8 cellular contexts compared by ENCODE assay signal in genomic region chr3:156825795-156826143, GRCh38. TPM values are rescaled to one million over a fixed set of nuclear protein-coding genes. Genes with fewer than 3 reads are reported as not detected.
DNase-seq lines count a peak whose midpoint lies in the region; ATAC-seq and TF ChIP-seq lines count a peak whose summit lies in the region.

No MANE protein-coding gene starts in this region.

- H3K27me3 Mint-ChIP-seq in activated B cell treated with CpG ODN at 0.5 μM for 24 hours, result no peaks in the 10 kb centered on the region
- no peaks in the 10 kb centered on the region for H3K27me3 Mint-ChIP-seq in stimulated activated memory B cell treated with anti-CD40 and anti-IgM and Interleukin-4, amounts not matched to agents 10 μg/mL and 1 μg/mL and 100 μg/mL, for 72 hours

- H3K4me1 ChIP-seq in hepatocyte (ENCODE audit: insufficient read depth), result peaks cover 10% of the 10 kb centered on the region

- H3K4me3 ChIP-seq in hepatocyte, result peak overlapping the region; percentile 65

- H4K20me1 ChIP-seq in hepatocyte (ENCODE audit: insufficient read depth, poor library complexity, severe bottlenecking), result no peaks in the 10 kb centered on the region

- no peak for DNase-seq in Right ventricle myocardium superior
- DNase-seq in left cardiac atrium, result no peak
- DNase-seq in activated B cell treated with CpG ODN at 0.5 μM for 24 hours, result no peak
- DNase-seq in hepatocyte (ENCODE audit: low spot score), result no peak
- DNase-seq in stimulated activated CD4-positive, alpha-beta T cell treated with anti-CD3 and anti-CD28 coated beads, Interleukin-2, amount 100 ng/mL, for 48 hours, result no peak
- no peak for DNase-seq in activated CD4-positive, alpha-beta T cell treated with anti-CD3 and anti-CD28 coated beads, Interleukin-2, amount 50 U/mL, for 4 hours

- H3K9me2 ChIP-seq in hepatocyte (replicated peaks; ENCODE audit: insufficient read depth), result no peaks in the 10 kb centered on the region

- peak overlapping the region; percentile 88 for H3K4me2 ChIP-seq in hepatocyte

- WGBS in hepatocyte (ENCODE audit: low lambda C conversion rate, missing lambda C conversion rate), result 6% methylated on average over 8 of the region's 8 CpGs

- H3K9me3 ChIP-seq in hepatocyte (ENCODE audit: low read depth), result no peaks in the 10 kb centered on the region

- H3K4me1 Mint-ChIP-seq in activated B cell treated with CpG ODN at 0.5 μM for 24 hours, result peaks cover 23% of the 10 kb centered on the region
- peaks cover 32% of the 10 kb centered on the region for H3K4me1 Mint-ChIP-seq in stimulated activated memory B cell treated with anti-CD40 and anti-IgM and Interleukin-4, amounts not matched to agents 10 μg/mL and 1 μg/mL and 100 μg/mL, for 72 hours

- peak overlapping the region; percentile 96 for H3K27ac Mint-ChIP-seq in activated B cell treated with CpG ODN at 0.5 μM for 24 hours
- H3K27ac Mint-ChIP-seq in stimulated activated memory B cell treated with anti-CD40 and anti-IgM and Interleukin-4, amounts not matched to agents 10 μg/mL and 1 μg/mL and 100 μg/mL, for 72 hours, result peak overlapping the region; percentile 98

- H2AFZ ChIP-seq in hepatocyte, result peak overlapping the region; percentile 3

- H3K36me3 ChIP-seq in hepatocyte (replicated peaks; ENCODE audit: insufficient read depth, low read depth), result no peaks in the 10 kb centered on the region

- H3K36me3 Mint-ChIP-seq in activated B cell treated with CpG ODN at 0.5 μM for 24 hours (ENCODE audit: low read depth), result peaks cover 10% of the 10 kb centered on the region
- H3K36me3 Mint-ChIP-seq in stimulated activated memory B cell treated with anti-CD40 and anti-IgM and Interleukin-4, amounts not matched to agents 10 μg/mL and 1 μg/mL and 100 μg/mL, for 72 hours, result peaks cover 6% of the 10 kb centered on the region

- CTCF ChIA-PET in activated B cell treated with CpG ODN at 0.5 μM for 24 hours (lab: Charles Lee), result no interaction called here

- peak overlapping the region; percentile 100 for H3K27ac ChIP-seq in hepatocyte

- POLR2A ChIA-PET in activated B cell treated with CpG ODN at 0.5 μM for 24 hours (lab: Charles Lee), result interaction anchor here (1.5 to 2.9 kb wide), 5 partner anchors 8 to 335 kb away, joined by 6 to 33 read pairs (median 9); partner anchors contain the start of genes CCNL1, SSR3 and TIPARP

- TF ChIP-seq CTCF in activated B cell treated with CpG ODN at 0.5 μM for 24 hours (IDR thresholded peaks at IDR 0.05), result no peak
- TF ChIP-seq CTCF in hepatocyte (IDR thresholded peaks at IDR 0.05; ENCODE audit: poor library complexity), result no peak

- ATAC-seq in Right ventricle myocardium superior (ENCODE audit: poor library complexity), result peak; percentile 73
- ATAC-seq in left cardiac atrium, result no peak
- peak; percentile 52 for ATAC-seq in HG03066 (IDR thresholded peaks at IDR 0.05; ENCODE audit: low read depth, unreplicated experiment)
- peak; percentile 43 for ATAC-seq in activated B cell treated with CpG ODN at 0.5 μM for 24 hours (ENCODE audit: low read depth)
- peak; percentile 79 for ATAC-seq in stimulated activated memory B cell treated with anti-CD40 and anti-IgM and Interleukin-4, amounts not matched to agents 10 μg/mL and 1 μg/mL and 100 μg/mL, for 72 hours

- no peaks in the 10 kb centered on the region for H3K9me3 Mint-ChIP-seq in activated B cell treated with CpG ODN at 0.5 μM for 24 hours
- H3K9me3 Mint-ChIP-seq in stimulated activated memory B cell treated with anti-CD40 and anti-IgM and Interleukin-4, amounts not matched to agents 10 μg/mL and 1 μg/mL and 100 μg/mL, for 72 hours, result no peaks in the 10 kb centered on the region

- H3K4me3 Mint-ChIP-seq in activated B cell treated with CpG ODN at 0.5 μM for 24 hours, result peak overlapping the region; percentile 90
- peak overlapping the region; percentile 92 for H3K4me3 Mint-ChIP-seq in stimulated activated memory B cell treated with anti-CD40 and anti-IgM and Interleukin-4, amounts not matched to agents 10 μg/mL and 1 μg/mL and 100 μg/mL, for 72 hours

- intact Hi-C loops in Right ventricle myocardium superior (cut with DNase I), result loop anchor here (5.0 to 10.0 kb wide), 2 partner anchors 262 to 329 kb away; no protein-coding TSS in a partner anchor
- intact Hi-C loops in left cardiac atrium (cut with DNase I), result loop anchor here in 1 of 2 donors (2.0 to 5.0 kb wide), 2 partner anchors 153 to 305 kb away; partner anchors contain the start of gene TIPARP
- intact Hi-C loops in activated B cell treated with CpG ODN at 0.5 μM for 24 hours (cut with micrococcal nuclease), result loop anchor here (1.0 to 5.0 kb wide), 7 partner anchors 8 to 973 kb away; partner anchors contain the start of genes GMPS, SLC33A1 and TIPARP

- H3K79me2 ChIP-seq in hepatocyte, result peaks cover 10% of the 10 kb centered on the region

- no peaks in the 10 kb centered on the region for H3K27me3 ChIP-seq in hepatocyte

RNA-seq across cellular contexts. Expression of gene LEKR1, which starts 0.4 kb away (rescaled TPM):
- total RNA-seq in Right ventricle myocardium superior (0.56 TPM), left cardiac atrium (1 to 10 TPM in 1 of 2 donors, under 1 TPM in 1; 0.65 to 2.3 TPM), activated B cell treated with CpG ODN at 0.5 μM for 24 hours (2.8 and 2.9 TPM in 2 replicates), hepatocyte (0.76 and 1.1 TPM in 2 replicates)
- polyA plus RNA-seq in hepatocyte, result 2.1 and 3.4 TPM in 2 replicates

Comparison
In these comparisons a context has a peak if more than half of its experiments do, and no peak if none do; other contexts are left out.
1. ATAC-seq: peak in Right ventricle myocardium superior (single experiment), HG03066 (single experiment), activated B cell treated with CpG ODN at 0.5 μM for 24 hours (single experiment) and stimulated activated memory B cell treated with anti-CD40 and anti-IgM and Interleukin-4, amounts not matched to agents 10 μg/mL and 1 μg/mL and 100 μg/mL, for 72 hours (single experiment); none in left cardiac atrium (0 of 2).